In the genomic region with DNA sequence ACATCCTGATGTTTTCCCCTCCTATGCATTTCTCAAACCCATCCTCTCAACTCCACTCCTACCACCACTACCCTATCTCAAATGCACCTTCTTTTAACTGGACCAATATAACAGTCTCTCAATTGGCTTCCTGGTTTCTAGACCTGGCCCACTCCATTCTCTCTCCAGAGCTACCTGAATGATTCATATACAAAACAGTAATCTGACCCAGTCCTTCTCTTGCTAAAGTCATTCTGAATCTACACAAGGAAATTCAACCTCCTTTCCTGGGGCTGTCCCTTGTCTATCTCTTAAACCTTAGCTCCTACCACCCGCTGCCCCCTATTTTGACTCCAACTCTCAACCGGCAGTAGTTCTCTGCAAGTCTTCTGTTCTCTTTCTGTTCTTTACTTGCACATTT, we compare ENCODE assay signal across 9 cellular contexts.
DNase-seq lines count a peak whose midpoint lies in the region; ATAC-seq, FAIRE-seq and TF ChIP-seq lines count a peak whose summit lies in the region.
"Had no signal": no experiment of that assay in that cellular context is flagged by ENCODE, and none has a peak within 500 bp of the region (broad histone marks: within the 10 kb centered on the region; RNA-seq: fewer than 3 reads in every experiment).

No MANE protein-coding gene starts in this region.

- TF ChIP-seq CTCF in AG04450 (IDR thresholded peaks at IDR 0.05; ENCODE audit: low read depth, low read length) (no peak), mammary epithelial cell (conservative IDR thresholded peaks at IDR 0.05 in 1 of 2, IDR thresholded peaks at IDR 0.05 in 1 of 2; ENCODE audit: extremely low read depth in 1 of 2, insufficient read depth in 1 of 2, low read depth in 1 of 2, low read length in 2 of 2) (no peak), mucosa of descending colon (IDR thresholded peaks at IDR 0.05) (no peak)

- intact Hi-C loops in mammary epithelial cell (cut with micrococcal nuclease), result loop anchor here (1.0 to 10.0 kb wide), 14 partner anchors 55 to 691 kb away; partner anchors contain the start of gene RFESD
- intact Hi-C loops in mucosa of descending colon (cut with DNase I, micrococcal nuclease), result loop anchor here (5.0 to 10.0 kb wide), 3 partner anchors 371 to 479 kb away; partner anchors contain the start of gene ELL2 (in 1 of the 2)

- H3K27me3 ChIP-seq in AG04450 (ENCODE audit: control insufficient read depth, insufficient read depth, low read length) (no peaks in the 10 kb centered on the region), mammary epithelial cell (ENCODE audit: insufficient read depth, low read length) (no peaks in the 10 kb centered on the region)

- CTCF ChIA-PET in AG04450 (lab: Charles Lee), result interaction anchor here (0.6 to 3.1 kb wide), 47 partner anchors 8 to 554 kb away, joined by 3 to 22 read pairs (median 4); partner anchors contain the start of gene GLRX
- CTCF ChIA-PET in mammary epithelial cell (lab: Charles Lee; ENCODE audit: low non-redundant PET), result no interaction called here

- H3K4me3 ChIP-seq in AG04450 (ENCODE audit: low read depth, low read length) (no peak overlapping the region), mammary epithelial cell (replicated peaks in 1 of 3; ENCODE audit: insufficient read depth in 1 of 3, low read depth in 2 of 3, low read length in 3 of 3) (no peak overlapping the region), mucosa of descending colon (no peak overlapping the region)

- H2AFZ ChIP-seq in mammary epithelial cell (ENCODE audit: low read depth, low read length), result peak overlapping the region; percentile 62

- peak; percentile 36 for FAIRE-seq in HTR-8/SVneo (lab: Jason Lieb, UNC)

- POLR2A ChIA-PET in AG04450 (lab: Yijun Ruan, JAX), result interaction anchor here (0.9 to 1.5 kb wide), 3 partner anchors 11 to 375 kb away, joined by 3 to 4 read pairs (median 3); no protein-coding TSS in a partner anchor

- peak overlapping the region; percentile 47 for H3K4me2 ChIP-seq in mammary epithelial cell (ENCODE audit: insufficient read depth, low read depth, low read length)

- H3K4me1 ChIP-seq in mammary epithelial cell (ENCODE audit: insufficient read depth, low read length), result peaks cover 41% of the 10 kb centered on the region
- peaks cover 6% of the 10 kb centered on the region for H3K4me1 ChIP-seq in mucosa of descending colon (ENCODE audit: low read depth)

- H3K79me2 ChIP-seq in mammary epithelial cell (ENCODE audit: insufficient read depth, low read length), result no peaks in the 10 kb centered on the region

- no peaks in the 10 kb centered on the region for H3K36me3 ChIP-seq in mammary epithelial cell (ENCODE audit: insufficient read depth, low read length)
- H3K36me3 ChIP-seq in mucosa of descending colon (ENCODE audit: low read depth), result no peaks in the 10 kb centered on the region

- dilution Hi-C loops in mammary epithelial cell (cut with HindIII; ENCODE audit: low sequenced_read_pairs), result loop anchor here (5.0 to 25.0 kb wide), 3 partner anchors 381 to 674 kb away; no protein-coding TSS in a partner anchor

- H3K9me3 ChIP-seq in AG04450 (ENCODE audit: control insufficient read depth, insufficient read depth, low read length) (no peaks in the 10 kb centered on the region), mammary epithelial cell (replicated peaks; ENCODE audit: insufficient read depth, low read length) (no peaks in the 10 kb centered on the region), mucosa of descending colon (no peaks in the 10 kb centered on the region)

- H3K27ac ChIP-seq in AG04450 (ENCODE audit: low read depth, low read length), result peak overlapping the region; percentile 66
- peak overlapping the region; percentile 74 for H3K27ac ChIP-seq in mammary epithelial cell (ENCODE audit: insufficient read depth, low read depth, low read length)

- in situ Hi-C loops in mammary epithelial cell (cut with MboI; ENCODE audit: low sequenced_read_pairs in 2 of 2), result loop anchor here (5.0 to 10.0 kb wide), 2 partner anchors 371 to 374 kb away; partner anchors contain the start of gene ELL2 (in 2 of the 2)

- peak overlapping the region; percentile 22 for H3K9ac ChIP-seq in mammary epithelial cell (ENCODE audit: insufficient read depth, low read length)

- DNase-seq in AG04450 (ENCODE audit: low read depth, low spot score) (no peak), HTR-8/SVneo (ENCODE audit: insufficient read length, low spot score) (no peak), mammary epithelial cell (peak; percentile 70), mucosa of descending colon (no peak), NCI-H146 treated with DMSO at 0.1 percent for 48 hours (lab: John Stamatoyannopoulos, UW; ENCODE audit: unreplicated experiment) (no peak), NCI-H2171 treated with DMSO at 0.1 percent for 48 hours (lab: John Stamatoyannopoulos, UW) (no peak)
- DNase-seq: NCI-H2081 treated with DMSO at 0.1 percent for 48 hours had no signal

- BruUV-seq in mammary epithelial cell (replicated peaks; lab: Mats Ljungman, UMichigan), result TSS peak; percentile 93

- H4K20me1 ChIP-seq in mammary epithelial cell (ENCODE audit: insufficient read depth, low read length), result no peaks in the 10 kb centered on the region

- 88% methylated on average over 2 of the region's 2 CpGs for WGBS in mammary epithelial cell (ENCODE audit: low coverage, missing lambda C conversion rate)

- ATAC-seq in mucosa of descending colon (peak; percentile 44), GM18498 (IDR thresholded peaks at IDR 0.05; ENCODE audit: unreplicated experiment) (no peak), GM19452 (IDR thresholded peaks at IDR 0.05; ENCODE audit: unreplicated experiment) (no peak)
